ENCODE assay signal across 1 cellular context in the genomic region with DNA sequence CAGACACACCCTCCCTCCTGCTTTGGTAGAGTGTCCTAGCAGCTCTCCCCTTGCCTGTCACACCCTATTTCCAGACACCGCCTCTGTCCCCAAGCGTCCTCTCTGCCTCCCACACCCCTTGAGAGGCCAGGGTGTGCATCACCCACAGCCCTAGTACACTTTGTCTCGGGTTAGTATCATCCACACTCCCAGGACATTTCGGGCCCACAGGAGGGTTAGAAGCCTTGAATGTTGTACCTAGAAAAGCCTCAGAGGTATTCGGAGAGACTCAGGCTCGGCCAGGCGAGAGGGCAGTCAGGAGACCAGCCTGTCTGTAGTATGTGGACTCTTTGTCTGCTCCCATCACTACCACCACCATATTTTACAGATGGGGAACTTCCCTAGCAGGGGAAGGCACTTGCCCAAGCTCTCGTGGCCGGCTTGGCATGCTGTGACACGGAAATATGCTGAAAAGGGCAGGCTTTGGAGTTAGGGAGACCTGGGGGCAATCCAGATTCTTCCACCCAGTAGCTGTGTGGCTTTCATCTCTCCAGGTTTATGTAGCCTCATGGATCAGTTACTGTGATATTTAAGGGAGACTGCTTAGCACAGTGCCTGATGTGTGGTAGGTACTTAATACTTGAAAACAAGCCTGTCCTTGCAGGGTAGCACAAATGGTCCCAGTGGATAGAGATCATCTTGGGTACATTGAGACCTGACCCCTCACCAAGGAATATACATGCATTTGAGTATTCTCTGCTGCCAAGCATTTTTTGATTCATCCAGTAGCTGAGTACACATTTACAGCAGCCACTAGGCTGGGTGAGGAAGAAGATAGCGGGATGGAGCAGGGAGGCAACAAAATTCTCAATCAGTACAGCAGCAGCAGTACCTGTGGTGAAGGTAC.
TF ChIP-seq lines count a peak whose summit lies in the region.

No MANE protein-coding gene starts in this region.

TF ChIP-seq in H1, 55 proteins besides CTCF, POLR2A, EP300 and RAD21:
- TF ChIP-seq CHD7 (IDR thresholded peaks at IDR 0.05; ENCODE audit: insufficient replicate concordance, low read length) (no peak), BACH1 (IDR thresholded peaks at IDR 0.05; ENCODE audit: low read length) (no peak), JUND (IDR thresholded peaks at IDR 0.05; ENCODE audit: low read length) (no peak), SAP30 (IDR thresholded peaks at IDR 0.05; ENCODE audit: insufficient read depth, insufficient replicate concordance, low read length) (peak; percentile 5), USF2 (IDR thresholded peaks at IDR 0.05; ENCODE audit: low read length) (no peak), SP2 (IDR thresholded peaks at IDR 0.05; ENCODE audit: low read length) (no peak), NANOG (IDR thresholded peaks at IDR 0.05; ENCODE audit: insufficient read depth, low read depth, low read length, poor library complexity, severe bottlenecking) (no peak)
